Comparison of ENCODE assay signal across 8 cellular contexts in the genomic region with DNA sequence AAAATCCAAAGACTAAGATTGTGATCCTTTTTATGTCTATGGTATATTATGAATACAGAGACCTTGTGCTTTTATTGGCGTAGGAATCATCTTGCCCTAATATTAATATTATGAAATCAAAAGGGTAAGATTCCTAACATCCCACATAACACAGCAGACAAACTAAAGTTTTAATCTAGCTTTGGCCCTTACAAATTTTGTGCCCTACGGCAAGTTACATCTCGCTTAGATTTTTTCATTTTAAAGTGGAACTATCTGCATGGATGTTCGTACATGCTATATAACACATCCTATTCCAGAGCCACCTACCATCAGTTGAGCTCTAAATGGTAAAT. TPM values are rescaled to one million over a fixed set of nuclear protein-coding genes. Genes with fewer than 3 reads are reported as not detected.
DNase-seq lines count a peak whose midpoint lies in the region; ATAC-seq and TF ChIP-seq lines count a peak whose summit lies in the region.

No MANE protein-coding gene starts in this region.

- H3K27me3 Mint-ChIP-seq in activated CD8-positive, alpha-beta T cell treated with anti-CD3 and anti-CD28 coated beads for 36 hours: no peaks in the 10 kb centered on the region

- no peaks in the 10 kb centered on the region for H3K9me3 ChIP-seq in HAP-1
- H3K9me3 ChIP-seq in iPS DF 6.9 (ENCODE audit: control insufficient read depth, insufficient read depth, low read length): no peaks in the 10 kb centered on the region
- H3K9me3 ChIP-seq in spleen: no peaks in the 10 kb centered on the region

- peaks cover 27% of the 10 kb centered on the region for H3K4me1 ChIP-seq in HAP-1
- H3K4me1 ChIP-seq in iPS DF 6.9 (ENCODE audit: control insufficient read depth, insufficient read depth, low read length): no peaks in the 10 kb centered on the region
- H3K4me1 ChIP-seq in spleen: peaks cover 29 to 79% (median 49%) of the 10 kb centered on the region in 6 donors

- H3K4me1 Mint-ChIP-seq in activated CD8-positive, alpha-beta T cell treated with anti-CD3 and anti-CD28 coated beads for 36 hours (ENCODE audit: low read depth): peaks cover 59% of the 10 kb centered on the region

- peaks cover 59% of the 10 kb centered on the region for H3K36me3 Mint-ChIP-seq in activated CD8-positive, alpha-beta T cell treated with anti-CD3 and anti-CD28 coated beads for 36 hours (ENCODE audit: low read depth)

- no CpG with 5 or more reads among the region's 4 CpGs for WGBS in iPS DF 6.9 (ENCODE audit: insufficient coverage, insufficient read length)
- WGBS in spleen, 5 donors: 2 to 5% (median 3%) methylated on average over 4 of the region's 4 CpGs

- peak overlapping the region; percentile 97 for H3K27ac Mint-ChIP-seq in activated CD8-positive, alpha-beta T cell treated with anti-CD3 and anti-CD28 coated beads for 36 hours

- intact Hi-C loops in activated CD8-positive, alpha-beta T cell treated with anti-CD3 and anti-CD28 coated beads for 36 hours (cut with micrococcal nuclease): no loop called here
- intact Hi-C loops in spleen (cut with DNase I; ENCODE audit: low total_unique reads): no loop called here

- no peak for TF ChIP-seq POLR2A in spleen (IDR thresholded peaks at IDR 0.05)

- peak overlapping the region; percentile 93 for H3K4me3 Mint-ChIP-seq in activated CD8-positive, alpha-beta T cell treated with anti-CD3 and anti-CD28 coated beads for 36 hours

- H3K4me3 ChIP-seq in HAP-1 (peak overlapping the region; percentile 88), iPS DF 6.9 (ENCODE audit: low read length) (peak overlapping the region; percentile 66; the same call in 1 of the 2 replicates), spleen (peak overlapping the region; percentile 64 to 94 (median 80))

- H3K9me3 Mint-ChIP-seq in activated CD8-positive, alpha-beta T cell treated with anti-CD3 and anti-CD28 coated beads for 36 hours: no peaks in the 10 kb centered on the region

- H3K27me3 ChIP-seq in HAP-1 (ENCODE audit: low read depth) (no peaks in the 10 kb centered on the region), iPS DF 6.9 (ENCODE audit: control insufficient read depth, insufficient read depth, low read length) (no peaks in the 10 kb centered on the region), spleen (replicated peaks in 1 of 7) (no peaks in the 10 kb centered on the region)

- no peak for DNase-seq in HAP-1 (ENCODE audit: low spot score in 2 of 2)
- no peak for DNase-seq in activated CD8-positive, alpha-beta T cell treated with anti-CD3 and anti-CD28 coated beads for 36 hours
- no peak for DNase-seq in iPS DF 6.9 (ENCODE audit: low read depth, low spot score)
- DNase-seq in spleen: no peak
- no peak for DNase-seq in kidney tubule cell (ENCODE audit: low spot score)
- no peak for DNase-seq in activated CD4-positive, alpha-beta T cell treated with anti-CD3 and anti-CD28 coated beads, Interleukin-2, amount 50 U/mL, for 48 hours
- no peak for DNase-seq in stimulated activated CD4-positive, alpha-beta T cell treated with anti-CD3 and anti-CD28 coated beads, Interleukin-4, amount 100 ng/mL, for 1 hour

- POLR2A ChIA-PET in activated CD8-positive, alpha-beta T cell treated with anti-CD3 and anti-CD28 coated beads for 36 hours (lab: Charles Lee): interaction anchor here (0.6 to 2.6 kb wide), 4 partner anchors 8 to 127 kb away, joined by 3 to 10 read pairs (median 5); no protein-coding TSS in a partner anchor

- no peak for TF ChIP-seq CTCF in activated CD8-positive, alpha-beta T cell treated with anti-CD3 and anti-CD28 coated beads for 36 hours (IDR thresholded peaks at IDR 0.05)
- TF ChIP-seq CTCF in spleen (IDR thresholded peaks at IDR 0.05 in 8 of 11, conservative IDR thresholded peaks at IDR 0.05 in 3 of 11): no peak

- H3K36me3 ChIP-seq in HAP-1 (replicated peaks): no peaks in the 10 kb centered on the region; the same call in none of the 2 replicates
- peaks cover 6% of the 10 kb centered on the region; the same call in 1 of the 2 replicates for H3K36me3 ChIP-seq in iPS DF 6.9 (ENCODE audit: control insufficient read depth, insufficient read depth, low read length)
- peaks cover 0 to 23% (median 4%) of the 10 kb centered on the region in 6 donors for H3K36me3 ChIP-seq in spleen

- no peak overlapping the region for H3K27ac ChIP-seq in iPS DF 6.9 (ENCODE audit: low read length)
- peak overlapping the region; percentile 93 to 99 (median 98) for H3K27ac ChIP-seq in spleen

- in situ Hi-C loops in HAP-1 (cut with MboI; ENCODE audit: low sequenced_read_pairs): no loop called here

- ATAC-seq in activated CD8-positive, alpha-beta T cell treated with anti-CD3 and anti-CD28 coated beads for 36 hours: no peak
- no peak for ATAC-seq in HG03378 (IDR thresholded peaks at IDR 0.05; ENCODE audit: unreplicated experiment)

- CTCF ChIA-PET in activated CD8-positive, alpha-beta T cell treated with anti-CD3 and anti-CD28 coated beads for 36 hours (lab: Charles Lee): interaction anchor here (0.7 to 2.5 kb wide), 4 partner anchors 11 to 400 kb away, joined by 3 to 11 read pairs (median 3); no protein-coding TSS in a partner anchor

RNA-seq across cellular contexts. Expression of gene SMIM10L1, which starts 0.2 kb away (rescaled TPM):
- total RNA-seq in activated CD8-positive, alpha-beta T cell treated with anti-CD3 and anti-CD28 coated beads for 36 hours: 1 to 10 TPM; 7.9 TPM
- total RNA-seq in spleen: 10 to 100 TPM in 3 of 7 donors, 1 to 10 TPM in 4; 6.5 to 11.9 (median 9.3) TPM
- polyA plus RNA-seq in spleen: 1 to 10 TPM; 7.8 to 9.4 (median 8.9) TPM

RNA-seq across cellular contexts. Expression of gene TAS2R42, which starts 16.0 kb away (rescaled TPM):
- not detected for total RNA-seq in activated CD8-positive, alpha-beta T cell treated with anti-CD3 and anti-CD28 coated beads for 36 hours
- total RNA-seq in spleen: not detected
- polyA plus RNA-seq in spleen: not detected

RNA-seq across cellular contexts. Expression of gene TAS2R30, which starts 36.3 kb away (rescaled TPM):
- total RNA-seq in activated CD8-positive, alpha-beta T cell treated with anti-CD3 and anti-CD28 coated beads for 36 hours: 1 to 10 TPM; 1.4 to 2.3 TPM
- total RNA-seq in spleen: 10 to 100 TPM in 3 of 7 donors, 1 to 10 TPM in 4; 6.4 to 30.7 (median 8.6) TPM
- polyA plus RNA-seq in spleen: under 1 TPM in 2 of 3 donors, not detected in 1; 0.09 to 0.19 TPM
